In the genomic region with DNA sequence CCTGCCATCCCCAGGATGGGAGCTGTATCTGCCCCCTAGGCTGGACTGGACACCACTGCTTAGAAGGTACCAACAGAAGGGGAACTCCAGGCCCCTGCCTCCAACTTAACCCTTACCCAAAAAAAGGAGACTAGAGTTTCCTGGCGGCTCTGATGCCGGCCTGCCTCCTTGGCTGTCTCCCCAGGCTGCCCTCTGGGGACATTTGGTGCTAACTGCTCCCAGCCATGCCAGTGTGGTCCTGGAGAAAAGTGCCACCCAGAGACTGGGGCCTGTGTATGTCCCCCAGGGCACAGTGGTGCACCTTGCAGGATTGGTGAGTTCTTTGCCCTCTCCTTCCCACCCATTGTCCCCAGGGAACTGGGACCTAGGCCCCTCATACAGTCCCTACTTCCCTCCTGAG, we compare ENCODE assay signal across 1 cellular context.
TF ChIP-seq lines count a peak whose summit lies in the region.

No MANE protein-coding gene starts in this region.

TF ChIP-seq in H1, 55 proteins besides CTCF, POLR2A, EP300 and RAD21:
- TF ChIP-seq POLR2AphosphoS5 (IDR thresholded peaks at IDR 0.05; ENCODE audit: low read depth, low read length) (no peak), RNF2 (IDR thresholded peaks at IDR 0.05; ENCODE audit: borderline replicate concordance, low read depth, low read length, missing control alignments, poor library complexity, severe bottlenecking) (no peak), MAFK (IDR thresholded peaks at IDR 0.05; ENCODE audit: low read depth, low read length) (no peak), JUND (IDR thresholded peaks at IDR 0.05; ENCODE audit: low read length) (no peak), RBBP5 (IDR thresholded peaks at IDR 0.05; ENCODE audit: borderline replicate concordance, low read depth, low read length) (no peak), SP4 (IDR thresholded peaks at IDR 0.05; ENCODE audit: low read length) (no peak), FOSL1 (IDR thresholded peaks at IDR 0.05; ENCODE audit: insufficient read depth, low read depth, low read length) (no peak), TBP (IDR thresholded peaks at IDR 0.05; ENCODE audit: low read depth, low read length) (no peak), RFX5 (IDR thresholded peaks at IDR 0.05; ENCODE audit: borderline replicate concordance, low read depth, low read length) (no peak), TEAD4 (IDR thresholded peaks at IDR 0.05; ENCODE audit: low read depth, low read length) (no peak)
- TF ChIP-seq, protein P1, sequence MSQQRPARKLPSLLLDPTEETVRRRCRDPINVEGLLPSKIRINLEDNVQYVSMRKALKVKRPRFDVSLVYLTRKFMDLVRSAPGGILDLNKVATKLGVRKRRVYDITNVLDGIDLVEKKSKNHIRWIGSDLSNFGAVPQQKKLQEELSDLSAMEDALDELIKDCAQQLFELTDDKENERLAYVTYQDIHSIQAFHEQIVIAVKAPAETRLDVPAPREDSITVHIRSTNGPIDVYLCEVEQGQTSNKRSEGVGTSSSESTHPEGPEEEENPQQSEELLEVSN (IDR thresholded peaks at IDR 0.05), result no peak
